In the genomic region with DNA sequence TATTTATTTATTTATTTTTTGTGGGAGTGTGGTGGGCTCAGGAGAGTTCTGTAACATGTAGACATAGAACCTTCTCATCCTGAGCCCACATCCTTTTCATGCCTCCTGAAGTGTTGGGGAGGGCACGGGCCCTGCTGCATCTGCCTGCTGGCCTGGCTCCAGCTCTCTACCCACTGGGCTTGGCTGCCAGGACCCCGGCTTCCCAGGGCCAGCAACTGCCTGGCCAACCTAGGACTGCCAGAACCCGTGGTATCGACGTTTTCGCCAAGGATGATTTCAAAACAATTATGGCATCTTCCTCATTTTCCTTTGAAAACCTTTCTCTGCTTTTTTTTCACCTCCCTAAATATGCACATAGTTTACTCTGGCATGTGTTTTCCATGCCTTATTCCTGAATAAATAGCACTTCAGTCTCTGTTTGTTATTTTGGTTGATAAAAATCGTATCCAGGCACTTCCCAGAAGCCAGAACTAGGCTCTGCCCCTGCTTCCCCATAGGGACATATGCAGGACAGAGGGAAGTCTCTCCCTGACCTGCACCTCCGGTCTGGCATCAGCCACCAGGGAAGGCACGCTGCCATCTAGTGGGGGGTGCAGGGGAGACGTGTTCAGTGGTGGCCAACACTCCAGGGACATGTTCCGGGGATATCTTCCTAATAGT, we compare ENCODE assay signal across 8 cellular contexts. TPM values are rescaled to one million over a fixed set of nuclear protein-coding genes. Genes with fewer than 3 reads are reported as not detected.
DNase-seq lines count a peak whose midpoint lies in the region; ATAC-seq, FAIRE-seq and TF ChIP-seq lines count a peak whose summit lies in the region.

No MANE protein-coding gene starts in this region.

- dilution Hi-C loops in keratinocyte (cut with MboI; ENCODE audit: extremely low pct_ligation_motif_present, low sequenced_read_pairs): no loop called here

- H4K20me1 ChIP-seq in keratinocyte (ENCODE audit: control insufficient read depth, extremely low read depth, insufficient read depth, low read length): no peaks in the 10 kb centered on the region

- no peak for FAIRE-seq in keratinocyte (lab: Jason Lieb, UNC)

- no peaks in the 10 kb centered on the region for H3K79me2 ChIP-seq in keratinocyte (ENCODE audit: control insufficient read depth, insufficient read depth, low read length)

- H3K27me3 Mint-ChIP-seq in brain: peaks cover 4% of the 10 kb centered on the region

- no peak for ATAC-seq in HG03342 (IDR thresholded peaks at IDR 0.05; ENCODE audit: unreplicated experiment)

- peaks cover 4% of the 10 kb centered on the region for H3K4me1 Mint-ChIP-seq in brain

- H3K36me3 Mint-ChIP-seq in brain: no peaks in the 10 kb centered on the region

- no peak overlapping the region for H3K4me2 ChIP-seq in keratinocyte (ENCODE audit: control insufficient read depth, extremely low read depth, insufficient read depth, low read depth, low read length)

- no peaks in the 10 kb centered on the region for H3K36me3 ChIP-seq in keratinocyte (ENCODE audit: control insufficient read depth in 2 of 2, extremely low read depth in 1 of 2, insufficient read depth in 2 of 2, low read length in 2 of 2)

- no peak overlapping the region for H2AFZ ChIP-seq in keratinocyte (ENCODE audit: control insufficient read depth, low read length)

- TF ChIP-seq CTCF in HL-60 (IDR thresholded peaks at IDR 0.05; ENCODE audit: insufficient read depth, low read length) (peak; percentile 71), brain (conservative IDR thresholded peaks at IDR 0.05) (peak; percentile 34 to 41), keratinocyte (optimal IDR thresholded peaks at IDR 0.05 in 1 of 3, IDR thresholded peaks at IDR 0.05 in 1 of 3, conservative IDR thresholded peaks at IDR 0.05 in 1 of 3; ENCODE audit: extremely low read depth in 1 of 3, insufficient read depth in 2 of 3, low read length in 3 of 3) (peak; percentile 58 to 87 (median 73))

- H3K27ac Mint-ChIP-seq in brain: peak overlapping the region in 1 of 5 experiments; percentile 45

- no peak overlapping the region for H3K4me3 ChIP-seq in HL-60 (replicated peaks; ENCODE audit: insufficient read depth, low read length)
- H3K4me3 ChIP-seq in keratinocyte (ENCODE audit: control insufficient read depth in 2 of 3, extremely low read depth in 1 of 3, insufficient read depth in 2 of 3, low read depth in 1 of 3, low read length in 3 of 3): no peak overlapping the region

- no peaks in the 10 kb centered on the region for H3K9me3 Mint-ChIP-seq in brain

- DNase-seq in DMS79 (lab: John Stamatoyannopoulos, UW): peak; percentile 1
- DNase-seq in HL-60 (ENCODE audit: low read depth in 1 of 2, low spot score in 1 of 2): peak; percentile 48 to 85
- peak; percentile 85 for DNase-seq in SKM-1 (lab: John Stamatoyannopoulos, UW; ENCODE audit: unreplicated experiment)
- no peak for DNase-seq in keratinocyte (ENCODE audit: low read depth, low spot score)
- DNase-seq in stimulated activated CD8-positive, alpha-beta memory T cell treated with anti-CD3 and anti-CD28 coated beads, Interleukin-12 subunit alpha, Interleukin-12 subunit beta, amount 100 ng/mL, for 24 hours (ENCODE audit: extremely low read depth): peak; percentile 16
- DNase-seq in NCI-H526 treated with DMSO at 0.1 percent for 48 hours (lab: John Stamatoyannopoulos, UW): no peak

- no peaks in the 10 kb centered on the region for H3K27me3 ChIP-seq in HL-60 (ENCODE audit: insufficient read depth, poor library complexity, severe bottlenecking)
- peaks cover 12% of the 10 kb centered on the region for H3K27me3 ChIP-seq in keratinocyte (ENCODE audit: control insufficient read depth, extremely low read depth, insufficient read depth, low read length)

- H3K4me1 ChIP-seq in keratinocyte (ENCODE audit: control insufficient read depth, extremely low read depth, insufficient read depth, low read length): no peaks in the 10 kb centered on the region

- H3K9ac ChIP-seq in keratinocyte (ENCODE audit: control insufficient read depth, extremely low read depth, insufficient read depth, low read length): no peak overlapping the region

- no peaks in the 10 kb centered on the region for H3K9me1 ChIP-seq in keratinocyte (ENCODE audit: control insufficient read depth, extremely low read depth, insufficient read depth, low read length)

- H3K27ac ChIP-seq in HL-60 (replicated peaks) (0 out of 2 replicates have a peak overlapping the region, but pooled peaks have one; percentile 11), keratinocyte (ENCODE audit: control insufficient read depth, insufficient read depth, low read length) (no peak overlapping the region)

- no peak overlapping the region for H3K4me3 Mint-ChIP-seq in brain

- H3K9me3 ChIP-seq in keratinocyte (ENCODE audit: control insufficient read depth, low read depth, low read length): no peaks in the 10 kb centered on the region

RNA-seq across cellular contexts. Expression of a gene that starts 31.0 kb away (rescaled TPM):
- polyA plus RNA-seq in brain (ENCODE audit: insufficient read depth, low read depth, low replicate concordance) (not detected), keratinocyte (not detected in 3 replicates)
- not detected for polyA plus RNA-seq in keratinocyte (2011; ENCODE audit: low read depth)
- not detected in 2 replicates for polyA plus RNA-seq in keratinocyte (2011; cell fraction: cytosol; rRNA removed)
- not detected in 2 replicates for polyA plus RNA-seq in keratinocyte (2011; cell fraction: nucleus; rRNA removed)
- polyA plus RNA-seq in keratinocyte (2012; ENCODE audit: low replicate concordance): not detected in 2 replicates
- polyA minus RNA-seq in keratinocyte: not detected in 3 replicates
- not detected for polyA minus RNA-seq in keratinocyte (2011; cell fraction: cytosol; rRNA and poly(A)+ RNA removed)
- not detected in 2 replicates for polyA minus RNA-seq in keratinocyte (2011; cell fraction: nucleus; rRNA and poly(A)+ RNA removed)

Comparison
In these comparisons a context has a peak if more than half of its experiments do, and no peak if none do; other contexts are left out.
1. DNase-seq: peak in DMS79 (single experiment), HL-60 (2 of 2), SKM-1 (single experiment) and stimulated activated CD8-positive, alpha-beta memory T cell treated with anti-CD3 and anti-CD28 coated beads, Interleukin-12 subunit alpha, Interleukin-12 subunit beta, amount 100 ng/mL, for 24 hours (single experiment); none in keratinocyte (single experiment) and NCI-H526 treated with DMSO at 0.1 percent for 48 hours (single experiment).
2. Peak in every context shown above with its lines, with median percentiles within 50 percentile points of each other: CTCF ChIP-seq.